In the genomic region with DNA sequence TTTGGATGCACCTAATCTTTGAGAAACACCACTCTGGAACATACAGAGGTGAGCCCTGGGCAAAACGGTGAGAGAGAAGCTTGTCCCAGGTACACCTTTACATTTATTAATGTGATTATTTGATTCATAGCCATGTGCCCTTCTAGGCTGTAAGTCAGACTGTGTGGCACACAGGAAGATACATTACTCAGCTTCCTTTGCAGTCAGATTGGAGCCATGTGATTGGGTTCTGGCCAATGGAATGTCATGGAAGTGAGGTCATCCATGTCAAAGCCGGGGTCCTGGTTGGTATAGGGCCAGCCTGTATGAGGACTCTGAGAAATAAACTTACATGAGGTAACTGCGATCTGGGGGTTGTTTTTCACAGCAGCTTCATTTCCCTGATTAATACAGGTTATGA, we compare ENCODE assay signal across 17 cellular contexts.
DNase-seq lines count a peak whose midpoint lies in the region; ATAC-seq and TF ChIP-seq lines count a peak whose summit lies in the region.
"Had no signal": no experiment of that assay in that cellular context is flagged by ENCODE, and none has a peak within 500 bp of the region (broad histone marks: within the 10 kb centered on the region; RNA-seq: fewer than 3 reads in every experiment).

No MANE protein-coding gene starts in this region.

- no peak for TF ChIP-seq CTCF in Loucy (conservative IDR thresholded peaks at IDR 0.05; ENCODE audit: low read length)
- no peak for TF ChIP-seq CTCF in mammary epithelial cell (conservative IDR thresholded peaks at IDR 0.05 in 1 of 2, IDR thresholded peaks at IDR 0.05 in 1 of 2; ENCODE audit: extremely low read depth in 1 of 2, insufficient read depth in 1 of 2, low read depth in 1 of 2, low read length in 2 of 2)

- intact Hi-C loops in mammary epithelial cell (cut with micrococcal nuclease) = loop anchor here (5.0 kb wide), 1 partner anchor 949 kb away; no protein-coding TSS in a partner anchor

- H3K4me1 Mint-ChIP-seq in activated T-cell treated with anti-CD3 and anti-CD28 coated beads, Interleukin-2, amount 50 U/mL, for 4 hours (ENCODE audit: low read depth) = peaks cover 14% of the 10 kb centered on the region
- H3K4me1 Mint-ChIP-seq: B cell had no signal

- in situ Hi-C loops in mammary epithelial cell (cut with MboI; ENCODE audit: low sequenced_read_pairs in 2 of 2) = no loop called here

- DNase-seq in Daoy (ENCODE audit: low read depth) (peak; percentile 77), mammary epithelial cell (peak; percentile 18), lung microvascular endothelial cell (ENCODE audit: low read depth in 2 of 2) (peak; percentile 68 to 91), NCI-H524 treated with DMSO at 0.1 percent for 48 hours (lab: John Stamatoyannopoulos, UW) (no peak), cerebellar cortex (ENCODE audit: low spot score) (no peak)
- DNase-seq in activated T-cell treated with anti-CD3 and anti-CD28 coated beads, Interleukin-2, amount 50 U/mL, for 4 hours = no peak
- DNase-seq: activated CD8-positive, alpha-beta memory T cell treated with anti-CD3 and anti-CD28 coated beads, Interleukin-2, amount 50 U/mL, for 4 hours; DMS153; immature natural killer cell; Karpas-422; NCI-H2029; posterior cingulate gyrus had no signal

- dilution Hi-C loops in mammary epithelial cell (cut with HindIII; ENCODE audit: low sequenced_read_pairs) = no loop called here

- no peaks in the 10 kb centered on the region for H3K27me3 Mint-ChIP-seq in activated T-cell treated with anti-CD3 and anti-CD28 coated beads, Interleukin-2, amount 50 U/mL, for 4 hours (ENCODE audit: low read depth)
- H3K27me3 Mint-ChIP-seq: activated naive CD8-positive, alpha-beta T cell had no signal

- no peak overlapping the region for H3K27ac ChIP-seq in mammary epithelial cell (ENCODE audit: insufficient read depth, low read depth, low read length)
- H3K27ac ChIP-seq: SJSA1 had no signal

- H3K4me2 ChIP-seq in Loucy (ENCODE audit: low read depth, low read length, poor library complexity, severe bottlenecking) (no peak overlapping the region), mammary epithelial cell (ENCODE audit: insufficient read depth, low read depth, low read length) (no peak overlapping the region)

- H3K79me2 ChIP-seq in Loucy (ENCODE audit: insufficient read depth, low read length) (no peaks in the 10 kb centered on the region), mammary epithelial cell (ENCODE audit: insufficient read depth, low read length) (no peaks in the 10 kb centered on the region)

- CTCF ChIA-PET in mammary epithelial cell (lab: Charles Lee; ENCODE audit: low non-redundant PET) = no interaction called here

- H3K9me2 ChIP-seq in Loucy (replicated peaks; ENCODE audit: low read depth, low read length) = no peaks in the 10 kb centered on the region

- ATAC-seq in HG03521 (IDR thresholded peaks at IDR 0.05; ENCODE audit: unreplicated experiment) = no peak
- ATAC-seq in activated T-cell treated with anti-CD3 and anti-CD28 coated beads, Interleukin-2, amount 50 U/mL, for 4 hours = no peak

- no TSS peak for BruUV-seq in mammary epithelial cell (replicated peaks; lab: Mats Ljungman, UMichigan)

- H3K36me3 ChIP-seq in Loucy (ENCODE audit: insufficient read depth, low read length) (no peaks in the 10 kb centered on the region), mammary epithelial cell (ENCODE audit: insufficient read depth, low read length) (no peaks in the 10 kb centered on the region)
- H3K36me3 ChIP-seq: SJSA1 had no signal

- no peaks in the 10 kb centered on the region for H3K27me3 ChIP-seq in Loucy (ENCODE audit: insufficient read depth, low read length, poor library complexity, severe bottlenecking)
- H3K27me3 ChIP-seq in mammary epithelial cell (ENCODE audit: insufficient read depth, low read length) = no peaks in the 10 kb centered on the region
- H3K27me3 ChIP-seq: SJSA1 had no signal

- no peak overlapping the region for H3K9ac ChIP-seq in Loucy (ENCODE audit: low read depth, low read length, poor library complexity, severe bottlenecking)
- H3K9ac ChIP-seq in mammary epithelial cell (ENCODE audit: insufficient read depth, low read length) = no peak overlapping the region

- H4K20me1 ChIP-seq in Loucy (ENCODE audit: insufficient read depth, low read length, poor library complexity, severe bottlenecking) (no peaks in the 10 kb centered on the region), mammary epithelial cell (ENCODE audit: insufficient read depth, low read length) (no peaks in the 10 kb centered on the region)

- H3K9me3 Mint-ChIP-seq in activated T-cell treated with anti-CD3 and anti-CD28 coated beads, Interleukin-2, amount 50 U/mL, for 4 hours = no peaks in the 10 kb centered on the region

- peaks cover 59% of the 10 kb centered on the region for H3K4me1 ChIP-seq in Loucy (ENCODE audit: insufficient read depth, low read length, poor library complexity, severe bottlenecking)
- peaks cover 49% of the 10 kb centered on the region for H3K4me1 ChIP-seq in mammary epithelial cell (ENCODE audit: insufficient read depth, low read length)

- H3K9me3 ChIP-seq in Loucy (ENCODE audit: insufficient read depth, low read depth, low read length) (no peaks in the 10 kb centered on the region), mammary epithelial cell (replicated peaks; ENCODE audit: insufficient read depth, low read length) (no peaks in the 10 kb centered on the region)
- H3K9me3 ChIP-seq: SJSA1 had no signal

- whole genome bisulfite sequencing in mammary epithelial cell (ENCODE audit: low coverage, missing lambda C conversion rate) = 86% methylated on average over 3 of the region's 3 CpGs

- H3K4me3 ChIP-seq in Loucy (ENCODE audit: low read length, poor library complexity, severe bottlenecking) (no peak overlapping the region), mammary epithelial cell (replicated peaks in 1 of 3; ENCODE audit: insufficient read depth in 1 of 3, low read depth in 2 of 3, low read length in 3 of 3) (no peak overlapping the region)
- H3K4me3 ChIP-seq: SJSA1 had no signal

- H3K36me3 Mint-ChIP-seq in activated T-cell treated with anti-CD3 and anti-CD28 coated beads, Interleukin-2, amount 50 U/mL, for 4 hours (ENCODE audit: insufficient read depth) = no peaks in the 10 kb centered on the region
- H3K36me3 Mint-ChIP-seq: activated naive CD8-positive, alpha-beta T cell; immature natural killer cell had no signal

- H3F3A ChIP-seq in Loucy (ENCODE audit: low read depth) = no peaks in the 10 kb centered on the region

- H3K4me3 Mint-ChIP-seq in activated T-cell treated with anti-CD3 and anti-CD28 coated beads, Interleukin-2, amount 50 U/mL, for 4 hours = no peak overlapping the region
- H3K4me3 Mint-ChIP-seq: activated naive CD8-positive, alpha-beta T cell; B cell; immature natural killer cell had no signal

- H2AFZ ChIP-seq in Loucy (ENCODE audit: low read length) = peak overlapping the region; percentile 64; the same call in 1 of the 2 replicates
- H2AFZ ChIP-seq in mammary epithelial cell (ENCODE audit: low read depth, low read length) = peak overlapping the region; percentile 3

Comparison
In these comparisons a context has a peak if more than half of its experiments do, and no peak if none do; other contexts are left out.
1. DNase-seq: peak in Daoy (single experiment), mammary epithelial cell (single experiment) and lung microvascular endothelial cell (2 of 2); none in NCI-H524 treated with DMSO at 0.1 percent for 48 hours (single experiment), cerebellar cortex (single experiment) and activated T-cell treated with anti-CD3 and anti-CD28 coated beads, Interleukin-2, amount 50 U/mL, for 4 hours (single experiment).